In genomic region chr1:149103109-149104081, GRCh38 we compare ENCODE assay signal across 8 cellular contexts. TPM values are rescaled to one million over a fixed set of nuclear protein-coding genes. Genes with fewer than 3 reads are reported as not detected.
DNase-seq lines count a peak whose midpoint lies in the region; ATAC-seq and TF ChIP-seq lines count a peak whose summit lies in the region.
"Not testable (repeated sequence)": the region's sequence is repeated elsewhere in the genome, so short reads cannot be mapped to it uniquely, and the experiment has no call there.

NBPF9 (minus strand) TSS chr1:149103551; CDS start chr1:149082139, 21,412 bp downstream.

- WGBS in lower leg skin, 2 donors: 0% methylated on average over 11 to 12 of the region's 85 CpGs

- not testable (repeated sequence) for H3K36me3 Mint-ChIP-seq in activated CD4-positive, alpha-beta memory T cell treated with anti-CD3 and anti-CD28 coated beads, Interleukin-2, amount 10 ng/mL, durations not matched to agents 7 days and 5 days (ENCODE audit: low read depth)

- not testable (repeated sequence) for H3K27me3 Mint-ChIP-seq in activated CD4-positive, alpha-beta memory T cell treated with anti-CD3 and anti-CD28 coated beads, Interleukin-2, amount 10 ng/mL, durations not matched to agents 7 days and 5 days

- not testable (repeated sequence) for H3K27me3 ChIP-seq in AG04450 (ENCODE audit: control insufficient read depth, insufficient read depth, low read length)

- POLR2A ChIA-PET in AG04450 (lab: Yijun Ruan, JAX); activated CD4-positive, alpha-beta memory T cell treated with anti-CD3 and anti-CD28 coated beads, Interleukin-2, amount 10 ng/mL, durations not matched to agents 7 days and 5 days (lab: Charles Lee): not testable (repeated sequence)

- peak; percentile 96 for ATAC-seq in GM19351 (IDR thresholded peaks at IDR 0.05; ENCODE audit: unreplicated experiment)
- ATAC-seq in HG03135 (IDR thresholded peaks at IDR 0.05; ENCODE audit: unreplicated experiment): peak; percentile 90

- not testable (repeated sequence) for TF ChIP-seq POLR2A in lower leg skin (IDR thresholded peaks at IDR 0.05)

- H3K4me3 ChIP-seq in AG04450 (ENCODE audit: low read depth, low read length) (peak within 1 kb of the TSS; percentile 62), lower leg skin (ENCODE audit: low read depth, poor library complexity, severe bottlenecking) (peak within 1 kb of the TSS; percentile 47)

- not testable (repeated sequence) for H3K4me1 Mint-ChIP-seq in activated CD4-positive, alpha-beta memory T cell treated with anti-CD3 and anti-CD28 coated beads, Interleukin-2, amount 10 ng/mL, durations not matched to agents 7 days and 5 days

- intact Hi-C loops in lower leg skin (cut with DNase I; ENCODE audit: low total_unique reads): not testable (repeated sequence)

- not testable (repeated sequence) for H3K9me3 ChIP-seq in AG04450 (ENCODE audit: control insufficient read depth, insufficient read depth, low read length)

- peak; percentile 1 for DNase-seq in AG04450 (ENCODE audit: low read depth, low spot score)
- peak; percentile 44 for DNase-seq in NCI-H748 (lab: John Stamatoyannopoulos, UW; ENCODE audit: unreplicated experiment)
- peak; percentile 51 for DNase-seq in activated CD4-positive, alpha-beta memory T cell treated with anti-CD3 and anti-CD28 coated beads, Interleukin-2, amount 10 ng/mL, durations not matched to agents 7 days and 5 days
- DNase-seq in dermis microvascular lymphatic vessel endothelial cell (ENCODE audit: low read depth in 2 of 2): peak in 1 of 2 donors; percentile 39
- peak; percentile 39 to 85 for DNase-seq in lower leg skin (ENCODE audit: low spot score in 2 of 2)
- DNase-seq in stimulated activated CD4-positive, alpha-beta T cell treated with anti-CD3 and anti-CD28 coated beads, Interleukin-15, amount 100 ng/mL, for 24 hours: peak; percentile 60

- peak within 1 kb of the TSS; percentile 100 for H3K4me3 Mint-ChIP-seq in activated CD4-positive, alpha-beta memory T cell treated with anti-CD3 and anti-CD28 coated beads, Interleukin-2, amount 10 ng/mL, durations not matched to agents 7 days and 5 days

- CTCF ChIA-PET in AG04450 (lab: Charles Lee); activated CD4-positive, alpha-beta memory T cell treated with anti-CD3 and anti-CD28 coated beads, Interleukin-2, amount 10 ng/mL, durations not matched to agents 7 days and 5 days (lab: Charles Lee): not testable (repeated sequence)

- peak within 1 kb of the TSS; percentile 97 for H3K27ac Mint-ChIP-seq in activated CD4-positive, alpha-beta memory T cell treated with anti-CD3 and anti-CD28 coated beads, Interleukin-2, amount 10 ng/mL, durations not matched to agents 7 days and 5 days

- peak within 1 kb of the TSS; percentile 47 for H3K27ac ChIP-seq in AG04450 (ENCODE audit: low read depth, low read length)

- not testable (repeated sequence) for TF ChIP-seq CTCF in AG04450 (IDR thresholded peaks at IDR 0.05; ENCODE audit: low read depth, low read length); lower leg skin (IDR thresholded peaks at IDR 0.05)

- not testable (repeated sequence) for H3K9me3 Mint-ChIP-seq in activated CD4-positive, alpha-beta memory T cell treated with anti-CD3 and anti-CD28 coated beads, Interleukin-2, amount 10 ng/mL, durations not matched to agents 7 days and 5 days

RNA-seq across cellular contexts. Expression of gene NBPF9, which starts in this region (rescaled TPM):
- polyA plus RNA-seq in AG04450 (2011; rRNA removed): 27.3 and 30.3 TPM in 2 replicates
- polyA minus RNA-seq in AG04450 (2011; rRNA and poly(A)+ RNA removed): 27.5 and 32.9 TPM in 2 replicates
- total RNA-seq in activated CD4-positive, alpha-beta memory T cell treated with anti-CD3 and anti-CD28 coated beads, Interleukin-2, amount 10 ng/mL, durations not matched to agents 7 days and 5 days: 10 to 100 TPM; 27.5 to 28.8 TPM
- total RNA-seq in dermis microvascular lymphatic vessel endothelial cell: 10.3 and 13.4 TPM in 2 replicates
- 1 to 10 TPM; 5.5 to 7.0 (median 5.6) TPM for total RNA-seq in lower leg skin
